21 cellular contexts compared by ENCODE assay signal in genomic region chr9:72217306-72217842, GRCh38.
DNase-seq lines count a peak whose midpoint lies in the region; ATAC-seq and TF ChIP-seq lines count a peak whose summit lies in the region.
"Had no signal": no experiment of that assay in that cellular context is flagged by ENCODE, and none has a peak within 500 bp of the region (broad histone marks: within the 10 kb centered on the region; RNA-seq: fewer than 3 reads in every experiment).

No MANE protein-coding gene starts in this region.

- no peaks in the 10 kb centered on the region for H3K27me3 ChIP-seq in RWPE2 (ENCODE audit: insufficient read depth, poor library complexity, severe bottlenecking)
- H3K27me3 ChIP-seq in SK-N-SH (ENCODE audit: insufficient read depth): peaks cover 6% of the 10 kb centered on the region
- H3K27me3 ChIP-seq: BLaER1 treated with 17β-estradiol and CSF1 and Interleukin-3, amounts not matched to agents 10 nM and 100 nM; Peyer's patch had no signal

- ATAC-seq in RWPE2 (ENCODE audit: low read depth): peak; percentile 88
- ATAC-seq in mucosa of descending colon: peak; percentile 86
- no peak for ATAC-seq in GM21576 (IDR thresholded peaks at IDR 0.05; ENCODE audit: unreplicated experiment)

- no peak for TF ChIP-seq RAD21 in SK-N-SH (IDR thresholded peaks at IDR 0.05; ENCODE audit: low read length)

- H3K27ac ChIP-seq in RWPE2 (ENCODE audit: poor library complexity, severe bottlenecking) (no peak overlapping the region), cingulate gyrus (ENCODE audit: low read depth, low read length) (peak overlapping the region; percentile 19), SK-N-SH (ENCODE audit: low read depth in 2 of 2, low read length in 1 of 2) (no peak overlapping the region)
- H3K27ac ChIP-seq: BLaER1 treated with 17β-estradiol and CSF1 and Interleukin-3, amounts not matched to agents 10 nM and 100 nM; Peyer's patch; SJCRH30 had no signal

- H3K4me3 ChIP-seq in RWPE2 (ENCODE audit: severe bottlenecking): no peak overlapping the region
- H3K4me3 ChIP-seq in mucosa of descending colon: no peak overlapping the region
- H3K4me3 ChIP-seq in SK-N-SH (ENCODE audit: low read depth in 2 of 2, low read length in 1 of 2): no peak overlapping the region
- H3K4me3 ChIP-seq: BLaER1 treated with 17β-estradiol and CSF1 and Interleukin-3, amounts not matched to agents 10 nM and 100 nM; Peyer's patch; SJCRH30 had no signal

- WGBS in SK-N-SH (ENCODE audit: low lambda C conversion rate): 0% methylated on average over 3 of the region's 3 CpGs

- DNase-seq in DMS53 treated with DMSO at 0.1 percent for 48 hours (lab: John Stamatoyannopoulos, UW; ENCODE audit: unreplicated experiment) (peak; percentile 22), RWPE2 (ENCODE audit: low spot score) (no peak), mucosa of descending colon (no peak), SK-N-SH (no peak), KG1 (lab: John Stamatoyannopoulos, UW) (no peak)
- DNase-seq in activated CD4-positive, alpha-beta T cell treated with anti-CD3 and anti-CD28 coated beads for 48 hours: no peak
- DNase-seq: Caco-2; CD4-positive, alpha-beta memory T cell; DMS153; GDM1; NCI-H1092; NCI-H1436; NCI-H2029; NCI-H2227 treated with DMSO at 0.1 percent for 48 hours; NCI-H510A treated with DMSO at 0.1 percent for 48 hours; NCI-H82; Peyer's patch; SJCRH30 had no signal

- H3K9ac ChIP-seq in SK-N-SH: no peak overlapping the region
- H3K9ac ChIP-seq: BLaER1 treated with 17β-estradiol and CSF1 and Interleukin-3, amounts not matched to agents 10 nM and 100 nM had no signal

- H3F3A ChIP-seq in SK-N-SH (replicated peaks; ENCODE audit: insufficient read depth): no peaks in the 10 kb centered on the region

- H3K4me1 ChIP-seq in RWPE2 (ENCODE audit: insufficient read depth, poor library complexity, severe bottlenecking) (peaks cover 8% of the 10 kb centered on the region), mucosa of descending colon (ENCODE audit: low read depth) (no peaks in the 10 kb centered on the region), SK-N-SH (ENCODE audit: control insufficient read depth in 1 of 2, insufficient read depth in 2 of 2, low read depth in 1 of 2, low read length in 1 of 2) (no peaks in the 10 kb centered on the region)
- H3K4me1 ChIP-seq: BLaER1 treated with 17β-estradiol and CSF1 and Interleukin-3, amounts not matched to agents 10 nM and 100 nM; Caco-2; Peyer's patch; SJCRH30 had no signal

- no peak for TF ChIP-seq EP300 in SK-N-SH (IDR thresholded peaks at IDR 0.05; ENCODE audit: borderline replicate concordance in 1 of 2, low read depth in 1 of 2, low read length in 1 of 2)

- H2AFZ ChIP-seq in SK-N-SH (ENCODE audit: low read depth): no peak overlapping the region

- intact Hi-C loops in mucosa of descending colon (cut with DNase I, micrococcal nuclease): no loop called here

- no peak overlapping the region for H3K4me2 ChIP-seq in SK-N-SH
- H3K4me2 ChIP-seq: BLaER1 treated with 17β-estradiol and CSF1 and Interleukin-3, amounts not matched to agents 10 nM and 100 nM had no signal

- no peaks in the 10 kb centered on the region for H3K79me2 ChIP-seq in SK-N-SH (ENCODE audit: insufficient read depth)

- TF ChIP-seq CTCF in RWPE2 (IDR thresholded peaks at IDR 0.05; ENCODE audit: poor library complexity, severe bottlenecking) (no peak), mucosa of descending colon (IDR thresholded peaks at IDR 0.05) (no peak), SK-N-SH (IDR thresholded peaks at IDR 0.05) (no peak)

- POLR2A ChIA-PET in SK-N-SH (lab: Yijun Ruan, JAX): no interaction called here

- H3K36me3 ChIP-seq in RWPE2 (ENCODE audit: low read depth) (no peaks in the 10 kb centered on the region), mucosa of descending colon (ENCODE audit: low read depth) (no peaks in the 10 kb centered on the region), SK-N-SH (replicated peaks in 1 of 2; ENCODE audit: control insufficient read depth in 1 of 2, insufficient read depth in 2 of 2, low read length in 1 of 2) (no peaks in the 10 kb centered on the region)
- H3K36me3 ChIP-seq: BLaER1 treated with 17β-estradiol and CSF1 and Interleukin-3, amounts not matched to agents 10 nM and 100 nM; SJCRH30 had no signal

- H4K20me1 ChIP-seq in SK-N-SH (ENCODE audit: insufficient read depth): no peaks in the 10 kb centered on the region
- H4K20me1 ChIP-seq: BLaER1 treated with 17β-estradiol and CSF1 and Interleukin-3, amounts not matched to agents 10 nM and 100 nM had no signal

- CTCF ChIA-PET in SK-N-SH (lab: Yijun Ruan, JAX): no interaction called here

- H3K9me2 ChIP-seq in SK-N-SH: no peaks in the 10 kb centered on the region

- H3K9me3 ChIP-seq in RWPE2 (ENCODE audit: severe bottlenecking): no peaks in the 10 kb centered on the region
- H3K9me3 ChIP-seq in mucosa of descending colon: no peaks in the 10 kb centered on the region
- no peaks in the 10 kb centered on the region for H3K9me3 ChIP-seq in SK-N-SH
- H3K9me3 ChIP-seq: Caco-2, Peyer's patch, SJCRH30 had no signal

TF ChIP-seq in SK-N-SH, 30 proteins besides CTCF, POLR2A, EP300 and RAD21:
- TF ChIP-seq FOXM1 (IDR thresholded peaks at IDR 0.05; ENCODE audit: low read depth) (no peak), SMC3 (IDR thresholded peaks at IDR 0.05; ENCODE audit: low read depth, low read length) (no peak)
- TF ChIP-seq, protein P1, sequence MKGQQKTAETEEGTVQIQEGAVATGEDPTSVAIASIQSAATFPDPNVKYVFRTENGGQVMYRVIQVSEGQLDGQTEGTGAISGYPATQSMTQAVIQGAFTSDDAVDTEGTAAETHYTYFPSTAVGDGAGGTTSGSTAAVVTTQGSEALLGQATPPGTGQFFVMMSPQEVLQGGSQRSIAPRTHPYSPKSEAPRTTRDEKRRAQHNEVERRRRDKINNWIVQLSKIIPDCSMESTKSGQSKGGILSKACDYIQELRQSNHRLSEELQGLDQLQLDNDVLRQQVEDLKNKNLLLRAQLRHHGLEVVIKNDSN (IDR thresholded peaks at IDR 0.05; ENCODE audit: borderline replicate concordance, low read depth): no peak
